In the genomic region with DNA sequence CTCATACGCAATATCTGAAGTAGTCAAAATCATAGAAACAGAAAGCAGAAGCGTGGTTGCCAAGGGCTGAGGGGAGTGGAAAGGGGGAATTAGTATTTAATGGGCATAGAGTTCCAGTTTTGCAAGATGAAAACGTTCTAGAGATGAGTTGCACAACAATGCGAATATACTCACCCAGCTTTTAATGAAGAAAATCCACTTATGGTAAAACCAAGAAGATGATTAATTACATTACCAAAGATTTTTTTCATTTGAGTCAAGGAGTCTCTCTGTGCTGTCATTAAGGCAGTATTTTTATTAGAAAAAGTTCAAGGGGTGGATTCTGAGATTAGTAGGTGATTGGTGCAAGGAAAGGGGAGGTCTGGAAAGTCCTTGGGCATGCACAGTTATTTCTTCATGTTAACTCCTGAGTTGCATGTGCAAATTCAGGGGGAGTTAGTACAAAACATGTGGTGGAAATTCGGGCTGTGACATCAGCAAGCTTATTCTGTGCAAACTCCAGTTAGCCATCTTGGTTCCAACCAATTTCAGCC, we compare ENCODE assay signal across 11 cellular contexts. TPM values are rescaled to one million over a fixed set of nuclear protein-coding genes. Genes with fewer than 3 reads are reported as not detected.
DNase-seq lines count a peak whose midpoint lies in the region; ATAC-seq and TF ChIP-seq lines count a peak whose summit lies in the region.
"Had no signal": no experiment of that assay in that cellular context is flagged by ENCODE, and none has a peak within 500 bp of the region (broad histone marks: within the 10 kb centered on the region; RNA-seq: fewer than 3 reads in every experiment).

No MANE protein-coding gene starts in this region.

- no peaks in the 10 kb centered on the region for H3K27me3 ChIP-seq in RWPE2 (ENCODE audit: insufficient read depth, poor library complexity, severe bottlenecking)
- no peaks in the 10 kb centered on the region for H3K27me3 ChIP-seq in testis

- ATAC-seq in HG02885 (IDR thresholded peaks at IDR 0.05; ENCODE audit: poor library complexity, unreplicated experiment) (peak; percentile 49), RWPE2 (ENCODE audit: low read depth) (0 out of 3 replicates have a peak, but pooled peaks have one; percentile 38), GM21737 (IDR thresholded peaks at IDR 0.05; ENCODE audit: unreplicated experiment) (no peak)

- intact Hi-C loops in testis (cut with DNase I; ENCODE audit: low total_unique reads): no loop called here

- H3K4me3 ChIP-seq in RWPE2 (ENCODE audit: severe bottlenecking) (no peak overlapping the region), testis (no peak overlapping the region)

- peaks cover 4% of the 10 kb centered on the region for H3K4me1 ChIP-seq in RWPE2 (ENCODE audit: insufficient read depth, poor library complexity, severe bottlenecking)
- H3K4me1 ChIP-seq in testis: peaks cover 3% of the 10 kb centered on the region

- no peak overlapping the region for H3K27ac ChIP-seq in RWPE2 (ENCODE audit: poor library complexity, severe bottlenecking)
- peak overlapping the region; percentile 21 to 64 for H3K27ac ChIP-seq in testis
- H3K27ac ChIP-seq in substantia nigra (ENCODE audit: low read depth, low read length, poor library complexity, severe bottlenecking): no peak overlapping the region
- H3K27ac ChIP-seq: C4-2B had no signal

- H3K36me3 ChIP-seq in RWPE2 (ENCODE audit: low read depth): no peaks in the 10 kb centered on the region
- H3K36me3 ChIP-seq in testis (ENCODE audit: low read depth, missing control alignments): no peaks in the 10 kb centered on the region

- 37 to 49% methylated on average over 5 of the region's 5 CpGs for WGBS in testis, 2 donors

- TF ChIP-seq CTCF in RWPE2 (IDR thresholded peaks at IDR 0.05; ENCODE audit: poor library complexity, severe bottlenecking) (no peak), testis (IDR thresholded peaks at IDR 0.05) (no peak)

- DNase-seq in stimulated activated CD4-positive, alpha-beta T cell treated with anti-CD3 and anti-CD28 coated beads, Interleukin-12 subunit alpha, Interleukin-12 subunit beta, amount 100 ng/mL, for 48 hours (ENCODE audit: low read depth in 2 of 3, low spot score in 1 of 3): peak; percentile 9 to 19 (median 15)
- DNase-seq in stimulated activated CD4-positive, alpha-beta T cell treated with anti-CD3 and anti-CD28 coated beads, Interleukin-12 subunit alpha, Interleukin-12 subunit beta, amount 100 ng/mL, for 4 hours: no peak
- DNase-seq in RWPE2 (ENCODE audit: low spot score) (no peak), testis (no peak), NCI-H510A (lab: John Stamatoyannopoulos, UW) (no peak), substantia nigra (lab: John Stamatoyannopoulos, UW) (no peak)
- DNase-seq: activated B cell treated with CpG ODN at 0.5 μM for 24 hours had no signal

- H3K9me3 ChIP-seq in RWPE2 (ENCODE audit: severe bottlenecking) (no peaks in the 10 kb centered on the region), testis (no peaks in the 10 kb centered on the region)

- no peak for TF ChIP-seq POLR2A in testis (IDR thresholded peaks at IDR 0.05)

RNA-seq across cellular contexts. Expression of a gene that starts 6.9 kb away (rescaled TPM):
- 100 to 1,000 TPM in 1 of 2 donors, 10 to 100 TPM in 1; 49.1 to 115 TPM for total RNA-seq in testis
- 34.3 TPM for polyA plus RNA-seq in testis (ENCODE audit: insufficient read depth, low read depth, low replicate concordance)
- total RNA-seq: activated B cell treated with CpG ODN at 0.5 μM for 24 hours, ureter had no signal

Comparison
In these comparisons a context has a peak if more than half of its experiments do, and no peak if none do; other contexts are left out.
1. DNase-seq: peak in stimulated activated CD4-positive, alpha-beta T cell treated with anti-CD3 and anti-CD28 coated beads, Interleukin-12 subunit alpha, Interleukin-12 subunit beta, amount 100 ng/mL, for 48 hours (3 of 3); none in stimulated activated CD4-positive, alpha-beta T cell treated with anti-CD3 and anti-CD28 coated beads, Interleukin-12 subunit alpha, Interleukin-12 subunit beta, amount 100 ng/mL, for 4 hours (single experiment), RWPE2 (single experiment), testis (single experiment), NCI-H510A (single experiment) and substantia nigra (0 of 49).
2. H3K27ac ChIP-seq: peak in testis (2 of 2); none in RWPE2 (single experiment) and substantia nigra (single experiment).